Comparison of ENCODE assay signal across 14 cellular contexts in the genomic region with DNA sequence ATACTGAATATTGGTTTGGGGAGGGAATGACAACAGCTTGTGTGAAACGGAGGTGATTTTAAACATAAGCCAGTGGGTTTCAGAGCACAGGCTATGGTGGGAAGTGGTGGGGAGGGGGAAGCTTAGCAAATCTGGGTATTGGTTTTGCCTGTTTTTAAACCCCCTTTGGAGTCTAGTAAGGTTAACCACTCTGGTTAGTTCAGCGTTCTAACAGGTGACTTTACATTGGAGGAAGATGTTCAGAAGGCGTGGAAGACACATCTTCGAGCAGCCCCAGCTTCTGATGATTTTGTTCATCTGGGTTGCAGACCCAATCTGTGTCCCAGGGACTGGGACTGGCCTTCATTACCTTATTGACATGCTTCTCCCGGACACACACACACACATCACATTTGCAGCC.
"Had no signal": no experiment of that assay in that cellular context is flagged by ENCODE, and none has a peak within 500 bp of the region (broad histone marks: within the 10 kb centered on the region; RNA-seq: fewer than 3 reads in every experiment).

No MANE protein-coding gene starts in this region.

- H3K4me3 ChIP-seq: heart left ventricle, prostate gland, skin epidermis had no signal

- ATAC-seq: heart left ventricle, right cardiac atrium, WTC11 had no signal

- H3K4me3 Mint-ChIP-seq: neural crest cell, type B pancreatic cell, WTC11 had no signal

- H3K36me3 Mint-ChIP-seq: WTC11 had no signal

- H3K9me3 Mint-ChIP-seq: immature natural killer cell, neural crest cell, type B pancreatic cell, WTC11 had no signal

- H3K27me3 Mint-ChIP-seq: type B pancreatic cell had no signal

- DNase-seq: activated CD4-positive, alpha-beta T cell treated with anti-CD3 and anti-CD28 coated beads for 4 hours; activated CD8-positive, alpha-beta memory T cell treated with anti-CD3 and anti-CD28 coated beads for 24 hours; heart left ventricle; immature natural killer cell; right cardiac atrium; stimulated activated CD4-positive, alpha-beta T cell treated with anti-CD3 and anti-CD28 coated beads, Interleukin-15, amount 100 ng/mL, for 24 hours; stimulated activated CD4-positive, alpha-beta T cell treated with anti-CD3 and anti-CD28 coated beads, Interleukin-4, amount 100 ng/mL, for 24 hours; stimulated activated naive CD4-positive, alpha-beta T cell treated with Interleukin-2 at 50 U/mL for 16 hours; T-helper 1 cell had no signal

- H3K27ac Mint-ChIP-seq: type B pancreatic cell had no signal
